11 cellular contexts compared by ENCODE assay signal in the genomic region with DNA sequence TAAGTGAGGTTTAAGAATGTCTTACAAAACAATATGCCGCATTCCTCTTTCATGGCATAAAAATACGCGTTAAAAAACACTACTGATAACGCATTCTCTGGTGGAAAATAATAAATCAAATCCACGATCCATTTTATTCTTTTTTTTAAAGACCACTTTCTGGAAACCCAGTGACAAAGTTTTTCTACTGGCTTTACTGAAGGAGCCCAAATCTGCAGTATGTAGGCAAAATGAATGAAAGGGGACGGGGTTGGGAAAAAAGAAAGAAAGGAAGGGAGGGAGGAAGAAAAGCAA. TPM values are rescaled to one million over a fixed set of nuclear protein-coding genes. Genes with fewer than 3 reads are reported as not detected.
DNase-seq lines count a peak whose midpoint lies in the region; ATAC-seq and TF ChIP-seq lines count a peak whose summit lies in the region.
"Had no signal": no experiment of that assay in that cellular context is flagged by ENCODE, and none has a peak within 500 bp of the region (broad histone marks: within the 10 kb centered on the region; RNA-seq: fewer than 3 reads in every experiment).

No MANE protein-coding gene starts in this region.

- H3K4me1 Mint-ChIP-seq in activated T-cell treated with anti-CD3 and anti-CD28 coated beads, Interleukin-2, amount 50 U/mL, for 24 hours (ENCODE audit: low read depth), result peaks cover 32% of the 10 kb centered on the region
- H3K4me1 Mint-ChIP-seq in WTC11, result peaks cover 25% of the 10 kb centered on the region

- H3K4me3 ChIP-seq in iPS-15b (ENCODE audit: low read depth, low read length) (peak overlapping the region; percentile 77), rectal smooth muscle tissue (ENCODE audit: low read length) (peak overlapping the region; percentile 31), OCI-LY7 (ENCODE audit: low read depth, low read length, poor library complexity, severe bottlenecking) (no peak overlapping the region)

- H3K4me3 Mint-ChIP-seq in activated T-cell treated with anti-CD3 and anti-CD28 coated beads, Interleukin-2, amount 50 U/mL, for 24 hours, result peak overlapping the region; percentile 51
- peak overlapping the region; percentile 78 for H3K4me3 Mint-ChIP-seq in WTC11

- no peak overlapping the region for H3K27ac Mint-ChIP-seq in activated T-cell treated with anti-CD3 and anti-CD28 coated beads, Interleukin-2, amount 50 U/mL, for 24 hours
- no peak overlapping the region for H3K27ac Mint-ChIP-seq in WTC11

- POLR2A ChIA-PET in WTC11 (lab: Charles Lee) (interaction anchor here (1.1 kb wide), 1 partner anchor 11 kb away, joined by 3 read pairs; no protein-coding TSS in a partner anchor), OCI-LY7 (lab: Charles Lee) (interaction anchor here (1.1 kb wide), 1 partner anchor 9 kb away, joined by 3 read pairs; no protein-coding TSS in a partner anchor)

- CTCF ChIA-PET in WTC11 (lab: Charles Lee), result interaction anchor here (1.3 to 2.7 kb wide), 4 partner anchors 10 to 171 kb away, joined by 4 to 21 read pairs (median 4); no protein-coding TSS in a partner anchor
- CTCF ChIA-PET in OCI-LY7 (lab: Charles Lee; ENCODE audit: unreplicated experiment), result no interaction called here

- H3K27me3 ChIP-seq in iPS-15b (ENCODE audit: control insufficient read depth, insufficient read depth, low read length) (peaks cover 73% of the 10 kb centered on the region), rectal smooth muscle tissue (ENCODE audit: control insufficient read depth, insufficient read depth, low read length) (peaks cover 7% of the 10 kb centered on the region)

- TF ChIP-seq CTCF in WTC11 (IDR thresholded peaks at IDR 0.05) (no peak), OCI-LY7 (conservative IDR thresholded peaks at IDR 0.05; ENCODE audit: low read length) (no peak)

- no peaks in the 10 kb centered on the region for H3K79me2 ChIP-seq in OCI-LY7 (ENCODE audit: insufficient read depth, low read depth, low read length)

- peaks cover 81% of the 10 kb centered on the region for H3K27me3 Mint-ChIP-seq in activated T-cell treated with anti-CD3 and anti-CD28 coated beads, Interleukin-2, amount 50 U/mL, for 24 hours
- H3K27me3 Mint-ChIP-seq in WTC11 (ENCODE audit: low read depth), result peaks cover 75% of the 10 kb centered on the region

- H3K27ac ChIP-seq in rectal smooth muscle tissue (ENCODE audit: low read depth, low read length) (no peak overlapping the region), OCI-LY7 (ENCODE audit: low read depth, low read length, poor library complexity, severe bottlenecking) (no peak overlapping the region)
- H3K27ac ChIP-seq: stomach had no signal

- H3K4me1 ChIP-seq in iPS-15b (ENCODE audit: control insufficient read depth, insufficient read depth, low read length) (peaks cover 6% of the 10 kb centered on the region), rectal smooth muscle tissue (ENCODE audit: control insufficient read depth, insufficient read depth, low read length) (no peaks in the 10 kb centered on the region), OCI-LY7 (ENCODE audit: insufficient read depth, low read length, poor library complexity, severe bottlenecking) (no peaks in the 10 kb centered on the region)

- no TSS peak for BruUV-seq in OCI-LY7 (replicated peaks; lab: Mats Ljungman, UMichigan)

- DNase-seq in activated T-cell treated with anti-CD3 and anti-CD28 coated beads, Interleukin-2, amount 50 U/mL, for 24 hours, result no peak
- no peak for DNase-seq in activated T-cell treated with anti-CD3 and anti-CD28 coated beads, Interleukin-2, amount 50 U/mL, for 1 hour
- DNase-seq in WTC11 (ENCODE audit: low spot score), result no peak
- no peak for DNase-seq in OCI-LY7 (ENCODE audit: low spot score)
- no peak for DNase-seq in NCI-H1694 (lab: John Stamatoyannopoulos, UW)
- DNase-seq: activated gamma-delta T cell treated with Interleukin-2 at 50 U/mL for 16 hours, NCI-H774, stomach had no signal

- H4K20me1 ChIP-seq in OCI-LY7 (ENCODE audit: insufficient read depth, low read length), result no peaks in the 10 kb centered on the region

- intact Hi-C loops in OCI-LY7 (cut with micrococcal nuclease; ENCODE audit: unreplicated experiment), result no loop called here

- H3K9ac ChIP-seq in iPS-15b (ENCODE audit: low read depth, low read length), result no peak overlapping the region
- no peak overlapping the region for H3K9ac ChIP-seq in rectal smooth muscle tissue (ENCODE audit: low read length)

- H2AFZ ChIP-seq in OCI-LY7 (ENCODE audit: low read length), result no peak overlapping the region

- ATAC-seq in WTC11 (no peak), GM21390 (IDR thresholded peaks at IDR 0.05; ENCODE audit: unreplicated experiment) (no peak)

- H3K36me3 Mint-ChIP-seq in activated T-cell treated with anti-CD3 and anti-CD28 coated beads, Interleukin-2, amount 50 U/mL, for 24 hours (ENCODE audit: low read depth), result no peaks in the 10 kb centered on the region
- H3K36me3 Mint-ChIP-seq in WTC11, result no peaks in the 10 kb centered on the region

- no peaks in the 10 kb centered on the region for H3K9me3 ChIP-seq in iPS-15b (ENCODE audit: control insufficient read depth, insufficient read depth, low read length)
- H3K9me3 ChIP-seq in OCI-LY7 (ENCODE audit: low read length), result no peaks in the 10 kb centered on the region
- H3K9me3 ChIP-seq: stomach had no signal

- H3K9me3 Mint-ChIP-seq in activated T-cell treated with anti-CD3 and anti-CD28 coated beads, Interleukin-2, amount 50 U/mL, for 24 hours, result no peaks in the 10 kb centered on the region
- H3K9me3 Mint-ChIP-seq in WTC11, result peaks cover 3% of the 10 kb centered on the region

- H3K4me2 ChIP-seq in OCI-LY7 (ENCODE audit: low read length), result no peak overlapping the region

- no peaks in the 10 kb centered on the region for H3K36me3 ChIP-seq in iPS-15b (ENCODE audit: control insufficient read depth, insufficient read depth, low read length)
- H3K36me3 ChIP-seq in rectal smooth muscle tissue (ENCODE audit: control insufficient read depth, insufficient read depth, low read length), result no peaks in the 10 kb centered on the region
- no peaks in the 10 kb centered on the region for H3K36me3 ChIP-seq in OCI-LY7 (ENCODE audit: insufficient read depth, low read length)
- H3K36me3 ChIP-seq: stomach had no signal

- no peaks in the 10 kb centered on the region for H3K9me2 ChIP-seq in OCI-LY7 (ENCODE audit: insufficient read depth, low read length)

TF ChIP-seq in WTC11, 78 proteins besides CTCF, POLR2A, EP300 and RAD21 (continues in another document):
- TF ChIP-seq, protein P1, sequence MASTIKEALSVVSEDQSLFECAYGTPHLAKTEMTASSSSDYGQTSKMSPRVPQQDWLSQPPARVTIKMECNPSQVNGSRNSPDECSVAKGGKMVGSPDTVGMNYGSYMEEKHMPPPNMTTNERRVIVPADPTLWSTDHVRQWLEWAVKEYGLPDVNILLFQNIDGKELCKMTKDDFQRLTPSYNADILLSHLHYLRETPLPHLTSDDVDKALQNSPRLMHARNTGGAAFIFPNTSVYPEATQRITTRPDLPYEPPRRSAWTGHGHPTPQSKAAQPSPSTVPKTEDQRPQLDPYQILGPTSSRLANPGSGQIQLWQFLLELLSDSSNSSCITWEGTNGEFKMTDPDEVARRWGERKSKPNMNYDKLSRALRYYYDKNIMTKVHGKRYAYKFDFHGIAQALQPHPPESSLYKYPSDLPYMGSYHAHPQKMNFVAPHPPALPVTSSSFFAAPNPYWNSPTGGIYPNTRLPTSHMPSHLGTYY (CRISPR knock-in tag; IDR thresholded peaks at IDR 0.05), result no peak
- TF ChIP-seq SOX15 (CRISPR knock-in tag; IDR thresholded peaks at IDR 0.05) (no peak), ELF4 (CRISPR knock-in tag; IDR thresholded peaks at IDR 0.05; ENCODE audit: low read depth) (no peak), GABPB1 (CRISPR knock-in tag; IDR thresholded peaks at IDR 0.05) (no peak), OVOL2 (CRISPR knock-in tag; IDR thresholded peaks at IDR 0.05; ENCODE audit: borderline replicate concordance) (no peak), EMX1 (CRISPR knock-in tag; IDR thresholded peaks at IDR 0.05) (no peak), TCF7 (CRISPR knock-in tag; IDR thresholded peaks at IDR 0.05; ENCODE audit: low read depth) (no peak), ZBTB21 (CRISPR knock-in tag; IDR thresholded peaks at IDR 0.05; ENCODE audit: borderline replicate concordance) (no peak), NFYB (CRISPR knock-in tag; conservative IDR thresholded peaks at IDR 0.05; ENCODE audit: low read depth) (no peak), ATF1 (CRISPR knock-in tag; IDR thresholded peaks at IDR 0.05) (no peak)
- TF ChIP-seq, protein P2, sequence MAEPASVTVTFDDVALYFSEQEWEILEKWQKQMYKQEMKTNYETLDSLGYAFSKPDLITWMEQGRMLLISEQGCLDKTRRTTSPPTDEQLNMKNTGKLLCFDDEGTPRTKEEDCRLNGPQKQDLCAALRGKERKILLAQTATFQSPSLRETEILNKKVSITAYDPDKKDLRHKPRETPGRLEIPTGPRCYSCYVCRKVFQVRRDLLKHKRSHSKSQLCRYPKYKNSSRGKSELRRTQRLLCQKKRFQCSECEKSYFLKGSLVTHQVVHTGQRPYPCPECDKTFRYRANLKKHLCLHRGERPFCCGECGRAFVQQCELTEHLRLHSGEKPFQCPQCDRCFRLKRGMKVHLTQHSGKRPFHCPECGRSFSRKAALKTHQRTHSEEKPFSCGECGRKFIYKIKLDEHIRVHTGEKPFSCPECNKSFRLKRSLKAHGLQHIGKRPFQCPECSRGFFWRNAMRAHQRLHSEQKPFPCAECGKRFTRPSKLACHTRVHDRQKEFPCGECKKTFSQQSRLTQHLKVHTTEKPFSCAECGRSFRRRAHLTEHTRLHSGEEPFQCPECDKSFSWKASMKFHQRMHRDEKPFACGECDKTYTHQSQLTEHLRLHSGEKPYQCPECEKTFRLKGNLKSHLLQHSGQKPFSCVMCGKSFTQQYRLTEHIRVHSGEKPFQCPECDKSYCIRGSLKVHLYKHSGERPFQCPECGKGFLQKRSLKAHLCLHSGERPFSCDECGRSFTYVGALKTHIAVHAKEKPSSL (CRISPR knock-in tag; conservative IDR thresholded peaks at IDR 0.05), result no peak
- TF ChIP-seq, protein P3, sequence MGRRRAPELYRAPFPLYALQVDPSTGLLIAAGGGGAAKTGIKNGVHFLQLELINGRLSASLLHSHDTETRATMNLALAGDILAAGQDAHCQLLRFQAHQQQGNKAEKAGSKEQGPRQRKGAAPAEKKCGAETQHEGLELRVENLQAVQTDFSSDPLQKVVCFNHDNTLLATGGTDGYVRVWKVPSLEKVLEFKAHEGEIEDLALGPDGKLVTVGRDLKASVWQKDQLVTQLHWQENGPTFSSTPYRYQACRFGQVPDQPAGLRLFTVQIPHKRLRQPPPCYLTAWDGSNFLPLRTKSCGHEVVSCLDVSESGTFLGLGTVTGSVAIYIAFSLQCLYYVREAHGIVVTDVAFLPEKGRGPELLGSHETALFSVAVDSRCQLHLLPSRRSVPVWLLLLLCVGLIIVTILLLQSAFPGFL (CRISPR knock-in tag; IDR thresholded peaks at IDR 0.05; ENCODE audit: borderline replicate concordance), result no peak

RNA-seq across cellular contexts. Expression of a gene that starts 2.0 kb away (rescaled TPM):
- 0.05 to 0.09 TPM (median 0.07 TPM) in 3 replicates for total RNA-seq in WTC11 (2021)
- total RNA-seq in OCI-LY7 (2014; rRNA removed; shearing (Covaris generic)), result not detected in 2 replicates
- not detected in 2 replicates for total RNA-seq in OCI-LY7 (2022)
